In genomic region chr1:3132685-3133084, GRCh38 we compare ENCODE assay signal across 19 cellular contexts.
"Had no signal": no experiment of that assay in that cellular context is flagged by ENCODE, and none has a peak within 500 bp of the region (broad histone marks: within the 10 kb centered on the region; RNA-seq: fewer than 3 reads in every experiment).

No MANE protein-coding gene starts in this region.

- DNase-seq: activated CD4-positive, alpha-beta T cell treated with anti-CD3 and anti-CD28 coated beads, Interleukin-2, amount 10 ng/mL, durations not matched to agents 24 days and 14 days; activated CD4-positive, CD25-positive, alpha-beta regulatory T cell; activated CD8-positive, alpha-beta memory T cell treated with anti-CD3 and anti-CD28 coated beads, Interleukin-2, amount 50 U/mL, for 4 hours; activated CD8-positive, alpha-beta T cell treated with anti-CD3 and anti-CD28 coated beads, Interleukin-2, amount 10 ng/mL, durations not matched to agents 7 days and 5 days; activated gamma-delta T cell treated with Interleukin-2 at 50 U/mL for 16 hours; activated naive CD8-positive, alpha-beta T cell treated with anti-CD3 and anti-CD28 coated beads for 36 hours; activated T-cell treated with anti-CD3 and anti-CD28 coated beads, Interleukin-2, amount 50 U/mL, for 72 hours; amygdala; cerebellar nuclear complex; endodermal cell; gastrocnemius medialis; heart left ventricle; left cardiac atrium; natural killer cell; posterior cingulate gyrus; stimulated activated CD4-positive, alpha-beta T cell treated with anti-CD3 and anti-CD28 coated beads, Interleukin-4, amount 100 ng/mL, for 24 hours; stimulated activated naive CD4-positive, alpha-beta T cell treated with Interleukin-2 at 50 U/mL for 16 hours had no signal

- H3K27ac ChIP-seq: gastrocnemius medialis, heart left ventricle, suprapubic skin had no signal

- H3K27me3 ChIP-seq: heart left ventricle had no signal

- ATAC-seq: activated CD8-positive, alpha-beta T cell treated with anti-CD3 and anti-CD28 coated beads, Interleukin-2, amount 10 ng/mL, durations not matched to agents 7 days and 5 days; activated T-cell treated with anti-CD3 and anti-CD28 coated beads, Interleukin-2, amount 50 U/mL, for 72 hours; gastrocnemius medialis; heart left ventricle; left cardiac atrium had no signal

- FAIRE-seq: urothelium cell line had no signal

- H3K36me3 ChIP-seq: gastrocnemius medialis, heart left ventricle, suprapubic skin had no signal

- H3K4me1 ChIP-seq: suprapubic skin had no signal

- H3K9me3 ChIP-seq: gastrocnemius medialis, heart left ventricle, suprapubic skin had no signal

- H3K4me3 ChIP-seq: gastrocnemius medialis, heart left ventricle, suprapubic skin had no signal
